In genomic region chr5:88727705-88728313, GRCh38 we compare ENCODE assay signal across 1 cellular context.
TF ChIP-seq lines count a peak whose summit lies in the region.

No MANE protein-coding gene starts in this region.

TF ChIP-seq in SK-N-SH treated with all-trans-retinoic acid at 6 μM for 48 hours, 23 proteins besides CTCF, POLR2A, EP300 and RAD21 (continued from another document):
- no peak for TF ChIP-seq TSHZ2 (CRISPR knock-in tag; IDR thresholded peaks at IDR 0.05)
- no peak for TF ChIP-seq POU6F1 (CRISPR knock-in tag; IDR thresholded peaks at IDR 0.05; ENCODE audit: borderline replicate concordance, low read depth)
- no peak for TF ChIP-seq SNAI2 (CRISPR knock-in tag; IDR thresholded peaks at IDR 0.05)
- no peak for TF ChIP-seq CSDC2 (CRISPR knock-in tag; IDR thresholded peaks at IDR 0.05)
- no peak for TF ChIP-seq BACH2 (CRISPR knock-in tag; IDR thresholded peaks at IDR 0.05; ENCODE audit: borderline replicate concordance)
- TF ChIP-seq ARNTL (CRISPR knock-in tag; IDR thresholded peaks at IDR 0.05; ENCODE audit: borderline replicate concordance, low read depth) = no peak
- no peak for TF ChIP-seq ZFP30 (CRISPR knock-in tag; IDR thresholded peaks at IDR 0.05)
- TF ChIP-seq GLIS3 (CRISPR knock-in tag; IDR thresholded peaks at IDR 0.05) = no peak
- TF ChIP-seq ZC3H10 (CRISPR knock-in tag; IDR thresholded peaks at IDR 0.05) = no peak
- no peak for TF ChIP-seq OSR1 (CRISPR knock-in tag; IDR thresholded peaks at IDR 0.05)
- no peak for TF ChIP-seq ISL1 (CRISPR knock-in tag; IDR thresholded peaks at IDR 0.05)
- TF ChIP-seq TOX (CRISPR knock-in tag; IDR thresholded peaks at IDR 0.05; ENCODE audit: borderline replicate concordance) = no peak
- no peak for TF ChIP-seq RARB (CRISPR knock-in tag; IDR thresholded peaks at IDR 0.05)
- TF ChIP-seq ZNF565 (CRISPR knock-in tag; conservative IDR thresholded peaks at IDR 0.05; ENCODE audit: low read depth) = no peak
